27 cellular contexts compared by ENCODE assay signal in genomic region chr1:199054706-199055105, GRCh38.
"Had no signal": no experiment of that assay in that cellular context is flagged by ENCODE, and none has a peak within 500 bp of the region (broad histone marks: within the 10 kb centered on the region; RNA-seq: fewer than 3 reads in every experiment).

No MANE protein-coding gene starts in this region.

- H3K27ac Mint-ChIP-seq: activated CD4-positive, alpha-beta memory T cell treated with anti-CD3 and anti-CD28 coated beads for 36 hours; activated naive CD4-positive, alpha-beta T cell treated with anti-CD3 and anti-CD28 coated beads for 36 hours; activated naive CD8-positive, alpha-beta T cell treated with anti-CD3 and anti-CD28 coated beads, Interleukin-2, amount 10 ng/mL, durations not matched to agents 7 days and 5 days; natural killer cell had no signal

- H3K27me3 ChIP-seq: body of pancreas, esophagus squamous epithelium, heart left ventricle, pancreas, right atrium auricular region, spleen, testis, vagina had no signal

- DNase-seq: activated CD4-positive, alpha-beta memory T cell treated with anti-CD3 and anti-CD28 coated beads for 36 hours; activated CD4-positive, alpha-beta T cell treated with anti-CD3 and anti-CD28 coated beads for 48 hours; activated CD4-positive, CD25-positive, alpha-beta regulatory T cell; activated effector memory CD4-positive, alpha-beta T cell treated with Interleukin-2 at 50 U/mL for 16 hours; activated naive CD4-positive, alpha-beta T cell treated with anti-CD3 and anti-CD28 coated beads for 36 hours; activated naive CD8-positive, alpha-beta T cell treated with anti-CD3 and anti-CD28 coated beads, Interleukin-2, amount 10 ng/mL, durations not matched to agents 7 days and 5 days; activated T-cell treated with anti-CD3 and anti-CD28 coated beads, Interleukin-2, amount 50 U/mL, for 48 hours; amygdala; body of pancreas; dermis blood vessel endothelial cell; effector memory CD4-positive, alpha-beta T cell; esophagus squamous epithelium; heart left ventricle; islet precursor cell; left cardiac atrium; midbrain; natural killer cell; pancreas; psoas muscle; spleen; stimulated activated CD4-positive, alpha-beta T cell treated with anti-CD3 and anti-CD28 coated beads, Interleukin-4, amount 100 ng/mL, for 1 hour; stimulated activated naive CD4-positive, alpha-beta T cell; T1000; testis; trophoblast cell had no signal

- ATAC-seq: body of pancreas, heart left ventricle, left cardiac atrium, natural killer cell, pancreas, psoas muscle had no signal

- H3K27ac ChIP-seq: body of pancreas, esophagus squamous epithelium, heart left ventricle, pancreas, psoas muscle, right atrium auricular region, spleen, testis, vagina had no signal

- H3K9me3 ChIP-seq: esophagus squamous epithelium, pancreas, psoas muscle, testis, vagina had no signal

- H3K36me3 ChIP-seq: esophagus squamous epithelium, heart left ventricle, pancreas, right atrium auricular region, spleen, vagina had no signal

- FAIRE-seq: pancreas had no signal

- H3K27me3 Mint-ChIP-seq: activated CD4-positive, alpha-beta memory T cell treated with anti-CD3 and anti-CD28 coated beads for 36 hours; activated naive CD8-positive, alpha-beta T cell treated with anti-CD3 and anti-CD28 coated beads, Interleukin-2, amount 10 ng/mL, durations not matched to agents 7 days and 5 days had no signal

- H3K4me3 Mint-ChIP-seq: activated CD4-positive, alpha-beta memory T cell treated with anti-CD3 and anti-CD28 coated beads for 36 hours; activated naive CD4-positive, alpha-beta T cell treated with anti-CD3 and anti-CD28 coated beads for 36 hours; activated naive CD8-positive, alpha-beta T cell treated with anti-CD3 and anti-CD28 coated beads, Interleukin-2, amount 10 ng/mL, durations not matched to agents 7 days and 5 days; natural killer cell had no signal

- H3K4me1 ChIP-seq: body of pancreas, esophagus squamous epithelium, heart left ventricle, pancreas, psoas muscle, right atrium auricular region, spleen, testis, vagina had no signal

- H3K4me3 ChIP-seq: body of pancreas, esophagus squamous epithelium, heart left ventricle, pancreas, psoas muscle, right atrium auricular region, spleen, testis, vagina had no signal

- H3K36me3 Mint-ChIP-seq: activated CD4-positive, alpha-beta memory T cell treated with anti-CD3 and anti-CD28 coated beads for 36 hours had no signal
